Comparison of ENCODE assay signal across 18 cellular contexts in genomic region chr12:74043343-74043742, GRCh38.
A peak's percentile ranks its signal among the peaks of the same experiment; 100 is the strongest.
DNase-seq lines count a peak whose midpoint lies in the region; ATAC-seq and TF ChIP-seq lines count a peak whose summit lies in the region.
"Had no signal": no experiment of that assay in that cellular context is flagged by ENCODE, and none has a peak within 500 bp of the region (broad histone marks: within the 10 kb centered on the region; RNA-seq: fewer than 3 reads in every experiment).

No MANE protein-coding gene starts in this region.

- no peaks in the 10 kb centered on the region for H3K27me3 Mint-ChIP-seq in glutamatergic neuron (ENCODE audit: unreplicated experiment)
- H3K27me3 Mint-ChIP-seq: activated naive CD8-positive, alpha-beta T cell; IgD-negative memory B cell had no signal

- CTCF ChIA-PET in SK-N-SH (lab: Yijun Ruan, JAX): no interaction called here

- H3K9ac ChIP-seq in SK-N-SH: no peak overlapping the region

- no peak for TF ChIP-seq CTCF in SK-N-SH (IDR thresholded peaks at IDR 0.05)
- TF ChIP-seq CTCF in glutamatergic neuron (IDR thresholded peaks at IDR 0.05; ENCODE audit: partially characterized antibody, unreplicated experiment): no peak

- H3K4me1 ChIP-seq in SK-N-SH (ENCODE audit: control insufficient read depth in 1 of 2, insufficient read depth in 2 of 2, low read depth in 1 of 2, low read length in 1 of 2): no peaks in the 10 kb centered on the region

- no peak overlapping the region for H3K4me3 ChIP-seq in SK-N-SH (ENCODE audit: low read depth in 2 of 2, low read length in 1 of 2)
- H3K4me3 ChIP-seq: GM12878, mucosa of descending colon had no signal

- no peaks in the 10 kb centered on the region for H4K20me1 ChIP-seq in SK-N-SH (ENCODE audit: insufficient read depth)

- POLR2A ChIA-PET in SK-N-SH (lab: Yijun Ruan, JAX): no interaction called here

- H3F3A ChIP-seq in SK-N-SH (replicated peaks; ENCODE audit: insufficient read depth): no peaks in the 10 kb centered on the region

- H3K36me3 Mint-ChIP-seq in glutamatergic neuron (ENCODE audit: unreplicated experiment): no peaks in the 10 kb centered on the region
- H3K36me3 Mint-ChIP-seq: activated naive CD8-positive, alpha-beta T cell; IgD-negative memory B cell had no signal

- H3K36me3 ChIP-seq in SK-N-SH (replicated peaks in 1 of 2; ENCODE audit: control insufficient read depth in 1 of 2, insufficient read depth in 2 of 2, low read length in 1 of 2): no peaks in the 10 kb centered on the region

- no peak overlapping the region for H3K4me3 Mint-ChIP-seq in glutamatergic neuron (ENCODE audit: unreplicated experiment)
- H3K4me3 Mint-ChIP-seq: activated naive CD8-positive, alpha-beta T cell; IgD-negative memory B cell; T-helper 1 cell treated with Interleukin-12 subunit alpha and Interleukin-12 subunit beta and Interleukin-4 antibody, amounts not matched to agents 30 μg/mL and 1 μg/mL, for 36 hours had no signal

- ATAC-seq in SK-N-SH treated with all-trans-retinoic acid at 6 μM for 48 hours: no peak
- ATAC-seq: GM12878, mucosa of descending colon had no signal

- H3K27ac Mint-ChIP-seq in glutamatergic neuron (ENCODE audit: unreplicated experiment): no peak overlapping the region
- H3K27ac Mint-ChIP-seq: activated naive CD8-positive, alpha-beta T cell; IgD-negative memory B cell; T-helper 1 cell treated with Interleukin-12 subunit alpha and Interleukin-12 subunit beta and Interleukin-4 antibody, amounts not matched to agents 30 μg/mL and 1 μg/mL, for 36 hours had no signal

- peak overlapping the region; percentile 74; the same call in 1 of the 2 replicates for H2AFZ ChIP-seq in SK-N-SH (ENCODE audit: low read depth)

- TF ChIP-seq EP300 in SK-N-SH (IDR thresholded peaks at IDR 0.05; ENCODE audit: borderline replicate concordance in 1 of 2, low read depth in 1 of 2, low read length in 1 of 2): no peak

- no peaks in the 10 kb centered on the region for H3K9me2 ChIP-seq in SK-N-SH

- WGBS in SK-N-SH (ENCODE audit: low lambda C conversion rate): 23% methylated on average over 3 of the region's 3 CpGs

- no peak overlapping the region for H3K27ac ChIP-seq in SK-N-SH (ENCODE audit: low read depth in 2 of 2, low read length in 1 of 2)

- no peaks in the 10 kb centered on the region for H3K9me3 ChIP-seq in SK-N-SH

- H3K79me2 ChIP-seq in SK-N-SH (ENCODE audit: insufficient read depth): no peaks in the 10 kb centered on the region

- H3K4me1 Mint-ChIP-seq in glutamatergic neuron (ENCODE audit: low read depth, unreplicated experiment): no peaks in the 10 kb centered on the region
- H3K4me1 Mint-ChIP-seq: IgD-negative memory B cell had no signal

- no peaks in the 10 kb centered on the region for H3K9me3 Mint-ChIP-seq in glutamatergic neuron (ENCODE audit: unreplicated experiment)

- TF ChIP-seq RAD21 in SK-N-SH (IDR thresholded peaks at IDR 0.05; ENCODE audit: low read length): no peak

- no peaks in the 10 kb centered on the region for H3K27me3 ChIP-seq in SK-N-SH (ENCODE audit: insufficient read depth)

- DNase-seq in SK-N-SH (no peak), astrocyte of the hippocampus (ENCODE audit: low read depth, low spot score) (peak; percentile 40), foreskin melanocyte (peak; percentile 42), glutamatergic neuron (no peak), T-helper 1 cell (no peak), NCI-H2081 (lab: John Stamatoyannopoulos, UW) (no peak)
- no peak for DNase-seq in stimulated activated CD4-positive, alpha-beta T cell treated with anti-CD3 and anti-CD28 coated beads, Interleukin-2, amount 100 ng/mL, for 24 hours
- DNase-seq: activated CD8-positive, alpha-beta memory T cell treated with anti-CD3 and anti-CD28 coated beads for 24 hours; DMS153; effector CD4-positive, alpha-beta T cell; mucosa of descending colon; NCI-H187; retina had no signal

- no peak overlapping the region for H3K4me2 ChIP-seq in SK-N-SH

TF ChIP-seq in SK-N-SH, 30 proteins besides CTCF, POLR2A, EP300 and RAD21:
- no peak for TF ChIP-seq SIN3A (IDR thresholded peaks at IDR 0.05; ENCODE audit: borderline replicate concordance, low read depth, low read length)
- TF ChIP-seq FOSL2 (IDR thresholded peaks at IDR 0.05; ENCODE audit: borderline replicate concordance, low read depth): 0 out of 2 replicates have a peak, but pooled peaks have one; percentile 4

TF ChIP-seq in SK-N-SH treated with all-trans-retinoic acid at 6 μM for 48 hours, 23 proteins besides CTCF, POLR2A, EP300 and RAD21:
- TF ChIP-seq TOX (CRISPR knock-in tag; IDR thresholded peaks at IDR 0.05; ENCODE audit: borderline replicate concordance) (no peak), SNAI2 (CRISPR knock-in tag; IDR thresholded peaks at IDR 0.05) (no peak), OSR1 (CRISPR knock-in tag; IDR thresholded peaks at IDR 0.05) (no peak), CSDC2 (CRISPR knock-in tag; IDR thresholded peaks at IDR 0.05) (no peak), ZFP30 (CRISPR knock-in tag; IDR thresholded peaks at IDR 0.05) (no peak), CSRNP3 (CRISPR knock-in tag; IDR thresholded peaks at IDR 0.05) (no peak), ZFP3 (CRISPR knock-in tag; IDR thresholded peaks at IDR 0.05) (no peak), CREB5 (CRISPR knock-in tag; IDR thresholded peaks at IDR 0.05; ENCODE audit: low read depth) (no peak), BACH2 (CRISPR knock-in tag; IDR thresholded peaks at IDR 0.05; ENCODE audit: borderline replicate concordance) (no peak)

Comparison
In these comparisons a context has a peak if more than half of its experiments do, and no peak if none do; other contexts are left out.
1. DNase-seq: peak in astrocyte of the hippocampus (single experiment) and foreskin melanocyte (single experiment); none in SK-N-SH (single experiment), glutamatergic neuron (single experiment), stimulated activated CD4-positive, alpha-beta T cell treated with anti-CD3 and anti-CD28 coated beads, Interleukin-2, amount 100 ng/mL, for 24 hours (0 of 2), T-helper 1 cell (0 of 5) and NCI-H2081 (0 of 2).